In genomic region chr1:244315996-244316395, GRCh38 we compare ENCODE assay signal across 1 cellular context.
TF ChIP-seq lines count a peak whose summit lies in the region.

No MANE protein-coding gene starts in this region.

TF ChIP-seq in GM23338, 12 proteins besides CTCF, POLR2A, EP300 and RAD21 (continued from another document):
- TF ChIP-seq ZNF462 (CRISPR knock-in tag; IDR thresholded peaks at IDR 0.05) (no peak), ETS1 (IDR thresholded peaks at IDR 0.05) (no peak), EZH2phosphoT487 (IDR thresholded peaks at IDR 0.05; ENCODE audit: unreplicated experiment) (no peak), POLR2AphosphoS5 (IDR thresholded peaks at IDR 0.05; ENCODE audit: low read depth) (no peak)
